1 cellular context compared by ENCODE assay signal in the genomic region with DNA sequence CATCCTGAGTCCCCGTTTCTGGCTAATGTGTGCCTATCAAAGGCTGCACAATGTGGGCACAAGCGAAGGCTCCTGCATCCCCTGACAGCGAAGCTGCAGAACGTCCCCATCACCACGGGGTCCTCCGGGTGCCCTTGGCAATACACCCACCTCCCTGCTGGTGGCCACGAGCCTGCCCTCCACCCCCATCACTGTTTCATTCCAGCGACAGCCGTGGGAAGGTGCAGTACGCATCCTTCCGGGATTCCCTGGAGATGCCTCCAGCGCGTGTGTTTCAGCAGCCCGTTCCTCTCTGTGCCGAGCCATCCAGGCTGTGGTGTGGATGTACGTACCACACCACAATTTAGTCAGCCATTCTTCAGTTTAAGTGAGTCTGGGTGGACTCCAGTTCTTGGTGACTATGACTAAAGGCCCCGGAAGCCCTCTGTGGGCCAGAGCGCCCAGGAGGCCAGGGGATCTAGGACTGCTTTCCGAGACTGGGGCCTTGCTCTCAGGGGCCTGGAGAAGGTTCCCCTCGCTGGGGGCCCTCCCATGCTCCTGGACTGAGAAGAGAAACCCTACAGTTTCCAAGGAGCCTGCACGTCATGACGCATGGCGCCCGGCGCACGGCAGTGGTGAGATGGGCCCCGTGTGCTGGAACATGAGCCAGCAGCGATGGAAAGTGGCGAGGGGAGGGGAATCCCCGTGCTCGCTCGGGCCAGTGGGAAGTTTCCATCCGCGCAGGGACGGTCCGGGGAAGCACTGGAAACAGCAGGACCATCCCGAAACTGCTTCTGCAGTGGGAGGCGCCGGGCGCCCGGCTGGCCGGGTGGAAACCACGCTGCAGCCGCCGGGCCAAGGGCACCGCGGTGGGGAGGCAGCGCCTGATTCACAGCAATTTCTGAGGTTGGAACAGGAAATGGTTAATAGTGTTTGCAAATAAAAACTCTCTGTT.
A peak's percentile ranks its signal among the peaks of the same experiment; 100 is the strongest.
TF ChIP-seq lines count a peak whose summit lies in the region.

No MANE protein-coding gene starts in this region.

TF ChIP-seq in HepG2, 621 proteins besides CTCF, POLR2A, EP300 and RAD21:
- TF ChIP-seq ZNF557 (CRISPR knock-in tag; IDR thresholded peaks at IDR 0.05) = no peak
- no peak for TF ChIP-seq MLLT10 (CRISPR knock-in tag; IDR thresholded peaks at IDR 0.05)
- TF ChIP-seq, protein P1, sequence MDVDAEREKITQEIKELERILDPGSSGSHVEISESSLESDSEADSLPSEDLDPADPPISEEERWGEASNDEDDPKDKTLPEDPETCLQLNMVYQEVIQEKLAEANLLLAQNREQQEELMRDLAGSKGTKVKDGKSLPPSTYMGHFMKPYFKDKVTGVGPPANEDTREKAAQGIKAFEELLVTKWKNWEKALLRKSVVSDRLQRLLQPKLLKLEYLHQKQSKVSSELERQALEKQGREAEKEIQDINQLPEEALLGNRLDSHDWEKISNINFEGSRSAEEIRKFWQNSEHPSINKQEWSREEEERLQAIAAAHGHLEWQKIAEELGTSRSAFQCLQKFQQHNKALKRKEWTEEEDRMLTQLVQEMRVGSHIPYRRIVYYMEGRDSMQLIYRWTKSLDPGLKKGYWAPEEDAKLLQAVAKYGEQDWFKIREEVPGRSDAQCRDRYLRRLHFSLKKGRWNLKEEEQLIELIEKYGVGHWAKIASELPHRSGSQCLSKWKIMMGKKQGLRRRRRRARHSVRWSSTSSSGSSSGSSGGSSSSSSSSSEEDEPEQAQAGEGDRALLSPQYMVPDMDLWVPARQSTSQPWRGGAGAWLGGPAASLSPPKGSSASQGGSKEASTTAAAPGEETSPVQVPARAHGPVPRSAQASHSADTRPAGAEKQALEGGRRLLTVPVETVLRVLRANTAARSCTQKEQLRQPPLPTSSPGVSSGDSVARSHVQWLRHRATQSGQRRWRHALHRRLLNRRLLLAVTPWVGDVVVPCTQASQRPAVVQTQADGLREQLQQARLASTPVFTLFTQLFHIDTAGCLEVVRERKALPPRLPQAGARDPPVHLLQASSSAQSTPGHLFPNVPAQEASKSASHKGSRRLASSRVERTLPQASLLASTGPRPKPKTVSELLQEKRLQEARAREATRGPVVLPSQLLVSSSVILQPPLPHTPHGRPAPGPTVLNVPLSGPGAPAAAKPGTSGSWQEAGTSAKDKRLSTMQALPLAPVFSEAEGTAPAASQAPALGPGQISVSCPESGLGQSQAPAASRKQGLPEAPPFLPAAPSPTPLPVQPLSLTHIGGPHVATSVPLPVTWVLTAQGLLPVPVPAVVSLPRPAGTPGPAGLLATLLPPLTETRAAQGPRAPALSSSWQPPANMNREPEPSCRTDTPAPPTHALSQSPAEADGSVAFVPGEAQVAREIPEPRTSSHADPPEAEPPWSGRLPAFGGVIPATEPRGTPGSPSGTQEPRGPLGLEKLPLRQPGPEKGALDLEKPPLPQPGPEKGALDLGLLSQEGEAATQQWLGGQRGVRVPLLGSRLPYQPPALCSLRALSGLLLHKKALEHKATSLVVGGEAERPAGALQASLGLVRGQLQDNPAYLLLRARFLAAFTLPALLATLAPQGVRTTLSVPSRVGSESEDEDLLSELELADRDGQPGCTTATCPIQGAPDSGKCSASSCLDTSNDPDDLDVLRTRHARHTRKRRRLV (CRISPR knock-in tag; IDR thresholded peaks at IDR 0.05) = no peak
- TF ChIP-seq MYC (CRISPR knock-in tag; IDR thresholded peaks at IDR 0.05; ENCODE audit: borderline replicate concordance) = 0 out of 2 replicates have a peak, but pooled peaks have one; percentile 15
- TF ChIP-seq, protein P2, sequence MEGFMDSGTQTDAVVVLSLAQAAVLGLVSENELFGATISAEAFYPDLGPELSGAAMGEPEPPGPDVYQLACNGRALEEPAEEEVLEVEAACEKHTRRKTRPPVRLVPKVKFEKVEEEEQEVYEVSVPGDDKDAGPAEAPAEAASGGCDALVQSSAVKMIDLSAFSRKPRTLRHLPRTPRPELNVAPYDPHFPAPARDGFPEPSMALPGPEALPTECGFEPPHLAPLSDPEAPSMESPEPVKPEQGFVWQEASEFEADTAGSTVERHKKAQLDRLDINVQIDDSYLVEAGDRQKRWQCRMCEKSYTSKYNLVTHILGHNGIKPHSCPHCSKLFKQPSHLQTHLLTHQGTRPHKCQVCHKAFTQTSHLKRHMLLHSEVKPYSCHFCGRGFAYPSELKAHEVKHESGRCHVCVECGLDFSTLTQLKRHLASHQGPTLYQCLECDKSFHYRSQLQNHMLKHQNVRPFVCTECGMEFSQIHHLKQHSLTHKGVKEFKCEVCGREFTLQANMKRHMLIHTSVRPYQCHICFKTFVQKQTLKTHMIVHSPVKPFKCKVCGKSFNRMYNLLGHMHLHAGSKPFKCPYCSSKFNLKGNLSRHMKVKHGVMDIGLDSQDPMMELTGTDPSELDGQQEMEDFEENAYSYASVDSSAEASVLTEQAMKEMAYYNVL (CRISPR knock-in tag; IDR thresholded peaks at IDR 0.05; ENCODE audit: borderline replicate concordance) = no peak
- TF ChIP-seq ZNF660 (CRISPR knock-in tag; IDR thresholded peaks at IDR 0.05; ENCODE audit: borderline replicate concordance, low read depth) = no peak
- TF ChIP-seq, protein P3, sequence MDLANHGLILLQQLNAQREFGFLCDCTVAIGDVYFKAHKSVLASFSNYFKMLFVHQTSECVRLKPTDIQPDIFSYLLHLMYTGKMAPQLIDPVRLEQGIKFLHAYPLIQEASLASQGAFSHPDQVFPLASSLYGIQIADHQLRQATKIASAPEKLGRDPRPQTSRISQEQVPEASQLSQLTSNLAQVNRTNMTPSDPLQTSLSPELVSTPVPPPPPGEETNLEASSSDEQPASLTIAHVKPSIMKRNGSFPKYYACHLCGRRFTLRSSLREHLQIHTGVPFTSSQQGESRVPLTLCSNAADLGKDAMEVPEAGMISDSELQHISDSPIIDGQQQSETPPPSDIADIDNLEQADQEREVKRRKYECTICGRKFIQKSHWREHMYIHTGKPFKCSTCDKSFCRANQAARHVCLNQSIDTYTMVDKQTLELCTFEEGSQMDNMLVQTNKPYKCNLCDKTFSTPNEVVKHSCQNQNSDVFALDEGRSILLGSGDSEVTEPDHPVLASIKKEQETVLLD (CRISPR knock-in tag; IDR thresholded peaks at IDR 0.05; ENCODE audit: low read depth) = no peak
